8 cellular contexts compared by ENCODE assay signal in genomic region chr7:151087247-151088018, GRCh38. TPM values are rescaled to one million over a fixed set of nuclear protein-coding genes. Genes with fewer than 3 reads are reported as not detected.
DNase-seq lines count a peak whose midpoint lies in the region; ATAC-seq and TF ChIP-seq lines count a peak whose summit lies in the region.

No MANE protein-coding gene starts in this region.

- peak overlapping the region; percentile 71 to 80 (median 73) for H3K4me3 ChIP-seq in right lobe of liver

- no peaks in the 10 kb centered on the region for H3K36me3 ChIP-seq in right lobe of liver

- WGBS in right lobe of liver (ENCODE audit: insufficient coverage, low coverage, low lambda C conversion rate, missing lambda C conversion rate): 0% methylated on average over 4 of the region's 70 CpGs

- peak; percentile 89 for TF ChIP-seq POLR2A in right lobe of liver (IDR thresholded peaks at IDR 0.05)

- H3K4me1 ChIP-seq in right lobe of liver: peaks cover 0 to 47% (median 20%) of the 10 kb centered on the region in 4 donors

- peak; percentile 23 to 50 (median 36) for TF ChIP-seq CTCF in right lobe of liver (IDR thresholded peaks at IDR 0.05)

- intact Hi-C loops in right lobe of liver (cut with DNase I): no loop called here

- DNase-seq in NCI-H2227 (lab: John Stamatoyannopoulos, UW; ENCODE audit: unreplicated experiment) (peak; percentile 57), NCI-H2227 treated with DMSO at 0.1 percent for 48 hours (lab: John Stamatoyannopoulos, UW) (no peak), HT-29 (ENCODE audit: low spot score) (peak; percentile 79), T-helper 9 cell (peak; percentile 29), dedifferentiated amniotic fluid mesenchymal stem cell (ENCODE audit: extremely low spot score) (peak; percentile 25), right lobe of liver (peak; percentile 83 to 85 (median 85))
- DNase-seq in stimulated activated naive CD4-positive, alpha-beta T cell treated with Interleukin-2 at 50 U/mL for 16 hours (lab: John Stamatoyannopoulos, UW): peak; percentile 35

- H3K27ac ChIP-seq in right lobe of liver: peak overlapping the region; percentile 68 to 84 (median 79)

- peak; percentile 44 to 71 (median 65) for ATAC-seq in right lobe of liver
- ATAC-seq in GM21367 (IDR thresholded peaks at IDR 0.05; ENCODE audit: unreplicated experiment): no peak

- no peaks in the 10 kb centered on the region for H3K27me3 ChIP-seq in right lobe of liver

- no peaks in the 10 kb centered on the region for H3K9me3 ChIP-seq in right lobe of liver

RNA-seq across cellular contexts. Expression of gene AGAP3, which starts 1.2 kb away (rescaled TPM):
- total RNA-seq in HT-29 (2014; rRNA removed; shearing (Covaris generic)): 140 and 162 TPM in 2 replicates
- total RNA-seq in right lobe of liver: 10 to 100 TPM; 36.3 to 44.3 (median 39.5) TPM

RNA-seq across cellular contexts. Expression of gene TMUB1, which starts 4.1 kb away (rescaled TPM):
- 258 and 264 TPM in 2 replicates for total RNA-seq in HT-29 (2014; rRNA removed; shearing (Covaris generic))
- 10 to 100 TPM; 27.7 to 63.1 (median 41.8) TPM for total RNA-seq in right lobe of liver

RNA-seq across cellular contexts. Expression of gene FASTK, which starts 6.8 kb away (rescaled TPM):
- total RNA-seq in HT-29 (2014; rRNA removed; shearing (Covaris generic)): 265 and 300 TPM in 2 replicates
- 10 to 100 TPM; 33.4 to 48.8 (median 43.9) TPM for total RNA-seq in right lobe of liver

RNA-seq across cellular contexts. Expression of gene SLC4A2, which starts 28.0 kb away (rescaled TPM):
- total RNA-seq in HT-29 (2014; rRNA removed; shearing (Covaris generic)): 851 and 1,005 TPM in 2 replicates
- 100 to 1,000 TPM in 4 of 6 experiments, 10 to 100 TPM in 2; 74.0 to 140 (median 106) TPM for total RNA-seq in right lobe of liver

RNA-seq across cellular contexts. Expression of gene CDK5, which starts 29.7 kb away (rescaled TPM):
- 43.6 and 62.6 TPM in 2 replicates for total RNA-seq in HT-29 (2014; rRNA removed; shearing (Covaris generic))
- total RNA-seq in right lobe of liver: 1 to 10 TPM; 5.0 to 9.6 (median 6.1) TPM
